15 cellular contexts compared by ENCODE assay signal in genomic region chrX:10235851-10236250, GRCh38.
A peak's percentile ranks its signal among the peaks of the same experiment; 100 is the strongest.
DNase-seq lines count a peak whose midpoint lies in the region; ATAC-seq, FAIRE-seq and TF ChIP-seq lines count a peak whose summit lies in the region.
"Had no signal": no experiment of that assay in that cellular context is flagged by ENCODE, and none has a peak within 500 bp of the region (broad histone marks: within the 10 kb centered on the region; RNA-seq: fewer than 3 reads in every experiment).

No MANE protein-coding gene starts in this region.

- H3K27me3 ChIP-seq in CD8-positive, alpha-beta T cell (ENCODE audit: insufficient read depth, low read length) = no peaks in the 10 kb centered on the region

- no peak for TF ChIP-seq CTCF in CD8-positive, alpha-beta T cell (IDR thresholded peaks at IDR 0.05)
- no peak for TF ChIP-seq CTCF in nephron progenitor cell (IDR thresholded peaks at IDR 0.05)

- ATAC-seq in left cardiac atrium = peak; percentile 34 to 56
- ATAC-seq in CD8-positive, alpha-beta T cell = no peak
- ATAC-seq: GM12878 had no signal

- no peak overlapping the region for H3K27ac Mint-ChIP-seq in CD8-positive, alpha-beta T cell
- H3K27ac Mint-ChIP-seq in nephron progenitor cell = no peak overlapping the region

- FAIRE-seq in GM19239 (lab: Jason Lieb, UNC) = no peak
- FAIRE-seq: endothelial cell of umbilical vein, GM12878 had no signal

- H3K36me3 Mint-ChIP-seq in CD8-positive, alpha-beta T cell = no peaks in the 10 kb centered on the region
- peaks cover 31% of the 10 kb centered on the region for H3K36me3 Mint-ChIP-seq in nephron progenitor cell (ENCODE audit: low read depth)

- intact Hi-C loops in left cardiac atrium (cut with DNase I) = no loop called here
- intact Hi-C loops in CD8-positive, alpha-beta T cell (cut with DNase I, micrococcal nuclease) = no loop called here

- no peaks in the 10 kb centered on the region for H3K9me3 ChIP-seq in CD8-positive, alpha-beta T cell (ENCODE audit: low read length)

- no peaks in the 10 kb centered on the region for H3K27me3 Mint-ChIP-seq in CD8-positive, alpha-beta T cell (ENCODE audit: low read depth)
- H3K27me3 Mint-ChIP-seq in nephron progenitor cell (ENCODE audit: low read depth, poor library complexity) = no peaks in the 10 kb centered on the region

- H3K36me3 ChIP-seq in CD8-positive, alpha-beta T cell (ENCODE audit: insufficient read depth, low read length) = no peaks in the 10 kb centered on the region

- H3K4me1 Mint-ChIP-seq in CD8-positive, alpha-beta T cell (ENCODE audit: low read depth) = no peaks in the 10 kb centered on the region
- H3K4me1 Mint-ChIP-seq in nephron progenitor cell = no peaks in the 10 kb centered on the region

- no peaks in the 10 kb centered on the region for H3K9me3 Mint-ChIP-seq in CD8-positive, alpha-beta T cell
- peaks cover 54% of the 10 kb centered on the region for H3K9me3 Mint-ChIP-seq in nephron progenitor cell

- DNase-seq in A172 (ENCODE audit: low spot score) (peak; percentile 81), GM04504 (ENCODE audit: low read depth) (peak; percentile 50), amniotic stem cell (lab: John Stamatoyannopoulos, UW) (peak; percentile 24), left cardiac atrium (no peak), GM19239 (ENCODE audit: insufficient read length, low spot score) (no peak), nephron progenitor cell (no peak), HuH-7.5 (ENCODE audit: low spot score) (no peak)
- no peak for DNase-seq in CD8-positive, alpha-beta T cell
- DNase-seq: ACHN; activated naive CD4-positive, alpha-beta T cell; NCI-H1092 treated with DMSO at 0.1 percent for 48 hours; NCI-H446 treated with DMSO at 0.1 percent for 48 hours; stimulated activated CD4-positive, alpha-beta T cell treated with anti-CD3 and anti-CD28 coated beads, Interleukin-15, amount 100 ng/mL, for 24 hours had no signal

- no peak overlapping the region for H3K4me3 Mint-ChIP-seq in CD8-positive, alpha-beta T cell
- no peak overlapping the region for H3K4me3 Mint-ChIP-seq in nephron progenitor cell

- CTCF ChIA-PET in CD8-positive, alpha-beta T cell (lab: Charles Lee) = no interaction called here

- no peaks in the 10 kb centered on the region for H3K4me1 ChIP-seq in CD8-positive, alpha-beta T cell (ENCODE audit: insufficient read depth, low read length)

- POLR2A ChIA-PET in CD8-positive, alpha-beta T cell (lab: Charles Lee) = no interaction called here

- H3K27ac ChIP-seq in CD8-positive, alpha-beta T cell (ENCODE audit: low read depth, low read length) = no peak overlapping the region

- no peak overlapping the region for H3K4me3 ChIP-seq in CD8-positive, alpha-beta T cell (ENCODE audit: low read depth, low read length)
- H3K4me3 ChIP-seq: GM12878 had no signal

Comparison
In these comparisons a context has a peak if more than half of its experiments do, and no peak if none do; other contexts are left out.
1. DNase-seq: peak in A172 (single experiment), GM04504 (single experiment) and amniotic stem cell (single experiment); none in left cardiac atrium (single experiment), CD8-positive, alpha-beta T cell (0 of 7), GM19239 (single experiment), nephron progenitor cell (single experiment) and HuH-7.5 (single experiment).